In the genomic region with DNA sequence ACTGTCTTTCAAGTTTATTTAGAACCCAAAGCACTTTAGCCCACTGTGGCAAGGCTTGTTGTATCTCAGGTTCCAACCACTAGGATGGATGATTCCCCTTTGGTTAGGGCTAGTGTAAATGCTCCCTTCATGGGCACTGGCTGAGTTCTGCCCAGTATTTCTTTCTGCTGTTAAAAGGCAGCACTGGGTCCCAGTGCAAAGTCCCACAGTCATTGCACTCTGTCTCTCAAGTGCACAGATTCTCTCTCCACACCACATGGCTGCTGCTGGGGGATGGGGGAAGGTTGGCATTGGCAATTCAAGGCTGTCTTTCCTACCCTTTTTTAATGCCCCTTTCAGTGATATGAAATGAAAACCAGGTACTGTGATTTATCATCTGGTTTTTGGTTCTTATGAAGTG, we compare ENCODE assay signal across 29 cellular contexts. TPM values are rescaled to one million over a fixed set of nuclear protein-coding genes. Genes with fewer than 3 reads are reported as not detected.
A peak's percentile ranks its signal among the peaks of the same experiment; 100 is the strongest.
DNase-seq lines count a peak whose midpoint lies in the region; ATAC-seq, FAIRE-seq and TF ChIP-seq lines count a peak whose summit lies in the region.
"Had no signal": no experiment of that assay in that cellular context is flagged by ENCODE, and none has a peak within 500 bp of the region (broad histone marks: within the 10 kb centered on the region; RNA-seq: fewer than 3 reads in every experiment).

No MANE protein-coding gene starts in this region.

- H3K9me3 ChIP-seq in liver (ENCODE audit: control insufficient read depth in 4 of 4, low read length in 3 of 4), result no peaks in the 10 kb centered on the region
- no peaks in the 10 kb centered on the region for H3K9me3 ChIP-seq in lower lobe of right lung
- H3K9me3 ChIP-seq: BE2C had no signal

- H3K4me3 ChIP-seq in liver (ENCODE audit: low read depth in 1 of 3, low read length in 3 of 3) (no peak overlapping the region), lower lobe of right lung (no peak overlapping the region)
- H3K4me3 ChIP-seq: BLaER1, GM12878 had no signal

- H3K9me3 Mint-ChIP-seq in activated T-cell treated with anti-CD3 and anti-CD28 coated beads, Interleukin-2, amount 50 U/mL, for 4 hours, result peaks cover 9% of the 10 kb centered on the region

- TF ChIP-seq RAD21 in liver (IDR thresholded peaks at IDR 0.05), result no peak

- no peaks in the 10 kb centered on the region for H3K36me3 ChIP-seq in liver (ENCODE audit: control insufficient read depth in 4 of 4, insufficient read depth in 3 of 4, low read depth in 1 of 4, low read length in 3 of 4)
- H3K36me3 ChIP-seq in lower lobe of right lung, result no peaks in the 10 kb centered on the region
- H3K36me3 ChIP-seq: BE2C, BLaER1 had no signal

- intact Hi-C loops in lower lobe of right lung (cut with DNase I), result no loop called here

- FAIRE-seq in HTR-8/SVneo (lab: Jason Lieb, UNC), result peak; percentile 31
- FAIRE-seq: A204.1, GM12878, GM12892, GM19239 had no signal

- peaks cover 2% of the 10 kb centered on the region for H3K4me1 Mint-ChIP-seq in activated T-cell treated with anti-CD3 and anti-CD28 coated beads, Interleukin-2, amount 50 U/mL, for 4 hours (ENCODE audit: low read depth)

- H3K27me3 ChIP-seq in liver (ENCODE audit: control insufficient read depth in 4 of 4, insufficient read depth in 4 of 4, low read length in 3 of 4), result no peaks in the 10 kb centered on the region
- H3K27me3 ChIP-seq in lower lobe of right lung (ENCODE audit: low read depth), result no peaks in the 10 kb centered on the region

- no peak overlapping the region for H3K9ac ChIP-seq in liver (ENCODE audit: low read depth in 1 of 2, low read length in 2 of 2)
- H3K9ac ChIP-seq: BLaER1 had no signal

- H3K4me3 Mint-ChIP-seq in activated T-cell treated with anti-CD3 and anti-CD28 coated beads, Interleukin-2, amount 50 U/mL, for 4 hours, result no peak overlapping the region
- H3K4me3 Mint-ChIP-seq: CD14-positive monocyte; CD4-positive, alpha-beta memory T cell; CD4-positive, CD25-positive, alpha-beta regulatory T cell; CD8-positive, alpha-beta memory T cell had no signal

- ATAC-seq in left lobe of liver (peak; percentile 69), lower lobe of right lung (no peak)
- no peak for ATAC-seq in activated T-cell treated with anti-CD3 and anti-CD28 coated beads, Interleukin-2, amount 50 U/mL, for 4 hours
- ATAC-seq: GM12878 had no signal

- peaks cover 0 to 2% (median 0%) of the 10 kb centered on the region in 4 donors for H3K4me1 ChIP-seq in liver (ENCODE audit: control insufficient read depth in 4 of 4, insufficient read depth in 4 of 4, low read length in 3 of 4)
- H3K4me1 ChIP-seq in lower lobe of right lung, result no peaks in the 10 kb centered on the region
- H3K4me1 ChIP-seq: BE2C, BLaER1 had no signal

- TF ChIP-seq CTCF in liver (IDR thresholded peaks at IDR 0.05; ENCODE audit: low read depth, low read length, missing input control), result no peak
- TF ChIP-seq CTCF in lower lobe of right lung (IDR thresholded peaks at IDR 0.05), result no peak

- H3K27me3 Mint-ChIP-seq in activated T-cell treated with anti-CD3 and anti-CD28 coated beads, Interleukin-2, amount 50 U/mL, for 4 hours (ENCODE audit: low read depth), result peaks cover 30% of the 10 kb centered on the region

- H3K27ac ChIP-seq in liver (ENCODE audit: low read depth in 1 of 2, low read length in 2 of 2), result no peak overlapping the region
- H3K27ac ChIP-seq in lower lobe of right lung, result no peak overlapping the region
- H3K27ac ChIP-seq: BLaER1 had no signal

- no peaks in the 10 kb centered on the region for H3K36me3 Mint-ChIP-seq in activated T-cell treated with anti-CD3 and anti-CD28 coated beads, Interleukin-2, amount 50 U/mL, for 4 hours (ENCODE audit: insufficient read depth)
- H3K36me3 Mint-ChIP-seq: CD4-positive, alpha-beta memory T cell; CD4-positive, CD25-positive, alpha-beta regulatory T cell; CD8-positive, alpha-beta memory T cell had no signal

- DNase-seq in HTR-8/SVneo (ENCODE audit: insufficient read length, low spot score) (no peak), left lobe of liver (ENCODE audit: low spot score) (no peak), lower lobe of right lung (no peak), globus pallidus (ENCODE audit: low spot score) (no peak), NCI-H82 (lab: John Stamatoyannopoulos, UW) (no peak)
- DNase-seq in activated T-cell treated with anti-CD3 and anti-CD28 coated beads, Interleukin-2, amount 50 U/mL, for 4 hours, result no peak
- DNase-seq: 8988T; ACHN; BE2C; C1 segment of cervical spinal cord; CD4-positive, alpha-beta memory T cell; CD4-positive, CD25-positive, alpha-beta regulatory T cell; CD8-positive, alpha-beta memory T cell; COR-L47; DMS 273 treated with DMSO at 0.1 percent for 48 hours; DMS153; DMS53; DMS79; DND-41; EL; GDM1 had no signal

TF ChIP-seq in liver, 16 proteins besides CTCF, POLR2A, EP300 and RAD21:
- peak; percentile 34 to 56 for TF ChIP-seq HNF4A (conservative IDR thresholded peaks at IDR 0.05)
- TF ChIP-seq NR2F2 (IDR thresholded peaks at IDR 0.05), result no peak
TF ChIP-seq in liver: peak in this region for 1.

RNA-seq across cellular contexts. Expression of a gene that starts 7.2 kb away (rescaled TPM):
- total RNA-seq in left lobe of liver (3.5 TPM), liver (10 to 100 TPM in 1 of 2 donors, 1 to 10 TPM in 1; 3.2 to 15.4 TPM), lower lobe of right lung (35.8 TPM)
- polyA plus RNA-seq in liver, result 1 to 10 TPM in 1 of 2 donors, under 1 TPM in 1; 0.70 to 1.1 TPM
- total RNA-seq in activated T-cell treated with anti-CD3 and anti-CD28 coated beads, Interleukin-2, amount 50 U/mL, for 4 hours, result under 1 TPM in 2 of 3 donors, not detected in 1; 0.05 to 0.08 TPM
- total RNA-seq: CD8-positive, alpha-beta memory T cell; G401; GM12878 had no signal
- polyA plus RNA-seq: CD14-positive monocyte; CD4-positive, alpha-beta memory T cell; CD4-positive, CD25-positive, alpha-beta regulatory T cell; CD8-positive, alpha-beta memory T cell had no signal
